Comparison of ENCODE assay signal across 17 cellular contexts in the genomic region with DNA sequence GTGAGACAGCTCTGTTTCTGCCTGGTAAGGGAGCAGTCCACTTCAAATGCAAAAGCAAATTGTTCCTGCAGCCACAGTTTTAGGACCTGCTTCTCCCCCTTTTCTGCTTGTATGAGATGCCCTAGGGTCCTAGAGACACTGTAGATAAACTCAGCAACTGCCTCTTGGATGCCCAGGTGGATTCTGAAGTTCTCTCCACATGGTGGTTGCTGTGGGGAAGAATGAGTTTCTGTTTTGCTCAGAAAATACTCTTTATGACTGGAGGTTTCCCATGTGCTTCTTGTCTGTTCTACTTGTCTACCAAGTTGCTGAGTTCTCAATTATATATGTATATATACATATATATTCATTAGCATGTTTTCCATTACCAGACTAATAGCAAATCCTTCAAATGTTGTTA. TPM values are rescaled to one million over a fixed set of nuclear protein-coding genes. Genes with fewer than 3 reads are reported as not detected.
DNase-seq lines count a peak whose midpoint lies in the region; ATAC-seq and TF ChIP-seq lines count a peak whose summit lies in the region.
"Had no signal": no experiment of that assay in that cellular context is flagged by ENCODE, and none has a peak within 500 bp of the region (broad histone marks: within the 10 kb centered on the region; RNA-seq: fewer than 3 reads in every experiment).

No MANE protein-coding gene starts in this region.

- H3K27ac Mint-ChIP-seq in activated CD8-positive, alpha-beta memory T cell treated with anti-CD3 and anti-CD28 coated beads, Interleukin-2, amount 10 ng/mL, durations not matched to agents 7 days and 5 days = peak overlapping the region; percentile 51
- peak overlapping the region; percentile 55 for H3K27ac Mint-ChIP-seq in stimulated activated memory B cell treated with anti-CD40 and anti-IgM and Interleukin-4, amounts not matched to agents 10 μg/mL and 1 μg/mL and 100 μg/mL, for 72 hours

- DNase-seq in activated CD8-positive, alpha-beta memory T cell treated with anti-CD3 and anti-CD28 coated beads, Interleukin-2, amount 10 ng/mL, durations not matched to agents 7 days and 5 days = peak; percentile 77
- no peak for DNase-seq in activated CD8-positive, alpha-beta memory T cell treated with anti-CD3 and anti-CD28 coated beads for 24 hours
- DNase-seq in SKM-1 (lab: John Stamatoyannopoulos, UW; ENCODE audit: unreplicated experiment) (no peak), erythroblast (lab: John Stamatoyannopoulos, UW) (no peak), MG63 (no peak)
- DNase-seq: kidney; NCI-H1694 treated with DMSO at 0.1 percent for 48 hours; Peyer's patch; stimulated activated CD4-positive, alpha-beta T cell treated with anti-CD3 and anti-CD28 coated beads, Interleukin-2, amount 100 ng/mL, for 48 hours; upper lobe of left lung had no signal

- H3K36me3 Mint-ChIP-seq in activated CD8-positive, alpha-beta memory T cell treated with anti-CD3 and anti-CD28 coated beads, Interleukin-2, amount 10 ng/mL, durations not matched to agents 7 days and 5 days = peaks cover 45% of the 10 kb centered on the region
- peaks cover 13% of the 10 kb centered on the region for H3K36me3 Mint-ChIP-seq in stimulated activated memory B cell treated with anti-CD40 and anti-IgM and Interleukin-4, amounts not matched to agents 10 μg/mL and 1 μg/mL and 100 μg/mL, for 72 hours

- H3K36me3 ChIP-seq in MG63 = no peaks in the 10 kb centered on the region
- H3K36me3 ChIP-seq: Peyer's patch, upper lobe of left lung had no signal

- ATAC-seq in activated CD8-positive, alpha-beta memory T cell treated with anti-CD3 and anti-CD28 coated beads, Interleukin-2, amount 10 ng/mL, durations not matched to agents 7 days and 5 days = peak; percentile 94
- ATAC-seq in GM21576 (IDR thresholded peaks at IDR 0.05; ENCODE audit: unreplicated experiment) = peak; percentile 88
- peak; percentile 86 for ATAC-seq in HG03159 (IDR thresholded peaks at IDR 0.05; ENCODE audit: unreplicated experiment)
- ATAC-seq in stimulated activated memory B cell treated with anti-CD40 and anti-IgM and Interleukin-4, amounts not matched to agents 10 μg/mL and 1 μg/mL and 100 μg/mL, for 72 hours = peak; percentile 90
- ATAC-seq: A549, esophagus mucosa had no signal

- CTCF ChIA-PET in activated CD8-positive, alpha-beta memory T cell treated with anti-CD3 and anti-CD28 coated beads, Interleukin-2, amount 10 ng/mL, durations not matched to agents 7 days and 5 days (lab: Charles Lee) = interaction anchor here (1.1 to 1.5 kb wide), 2 partner anchors 28 to 48 kb away, joined by 5 to 7 read pairs; no protein-coding TSS in a partner anchor

- TF ChIP-seq POLR2A in erythroblast (IDR thresholded peaks at IDR 0.05; ENCODE audit: low read length) = no peak

- H3K4me3 ChIP-seq in MG63 = no peak overlapping the region
- H3K4me3 ChIP-seq: A549, Peyer's patch, upper lobe of left lung had no signal

- peaks cover 21% of the 10 kb centered on the region for H3K9me3 Mint-ChIP-seq in activated CD8-positive, alpha-beta memory T cell treated with anti-CD3 and anti-CD28 coated beads, Interleukin-2, amount 10 ng/mL, durations not matched to agents 7 days and 5 days (ENCODE audit: low read depth)
- peaks cover 5% of the 10 kb centered on the region for H3K9me3 Mint-ChIP-seq in stimulated activated memory B cell treated with anti-CD40 and anti-IgM and Interleukin-4, amounts not matched to agents 10 μg/mL and 1 μg/mL and 100 μg/mL, for 72 hours

- H3K27me3 Mint-ChIP-seq in activated CD8-positive, alpha-beta memory T cell treated with anti-CD3 and anti-CD28 coated beads, Interleukin-2, amount 10 ng/mL, durations not matched to agents 7 days and 5 days = peaks cover 7% of the 10 kb centered on the region
- H3K27me3 Mint-ChIP-seq in stimulated activated memory B cell treated with anti-CD40 and anti-IgM and Interleukin-4, amounts not matched to agents 10 μg/mL and 1 μg/mL and 100 μg/mL, for 72 hours = no peaks in the 10 kb centered on the region

- no peak overlapping the region for H3K4me3 Mint-ChIP-seq in activated CD8-positive, alpha-beta memory T cell treated with anti-CD3 and anti-CD28 coated beads, Interleukin-2, amount 10 ng/mL, durations not matched to agents 7 days and 5 days
- no peak overlapping the region for H3K4me3 Mint-ChIP-seq in stimulated activated memory B cell treated with anti-CD40 and anti-IgM and Interleukin-4, amounts not matched to agents 10 μg/mL and 1 μg/mL and 100 μg/mL, for 72 hours

- H3K4me1 Mint-ChIP-seq in activated CD8-positive, alpha-beta memory T cell treated with anti-CD3 and anti-CD28 coated beads, Interleukin-2, amount 10 ng/mL, durations not matched to agents 7 days and 5 days = peaks cover 31% of the 10 kb centered on the region
- peaks cover 41% of the 10 kb centered on the region for H3K4me1 Mint-ChIP-seq in stimulated activated memory B cell treated with anti-CD40 and anti-IgM and Interleukin-4, amounts not matched to agents 10 μg/mL and 1 μg/mL and 100 μg/mL, for 72 hours

- H3K9me3 ChIP-seq in MG63 = no peaks in the 10 kb centered on the region
- H3K9me3 ChIP-seq: A549, Peyer's patch, upper lobe of left lung had no signal

- H3K27me3 ChIP-seq in MG63 = no peaks in the 10 kb centered on the region; the same call in 1 of the 2 replicates
- H3K27me3 ChIP-seq: Peyer's patch, upper lobe of left lung had no signal

RNA-seq across cellular contexts. Expression of a gene that starts 5.6 kb away (rescaled TPM):
- 1 to 10 TPM; 4.5 to 5.5 TPM for total RNA-seq in activated CD8-positive, alpha-beta memory T cell treated with anti-CD3 and anti-CD28 coated beads, Interleukin-2, amount 10 ng/mL, durations not matched to agents 7 days and 5 days
- not detected in 2 replicates for total RNA-seq in MG63 (2014; rRNA removed; shearing (Covaris generic); ENCODE audit: low replicate concordance)
- total RNA-seq: esophagus mucosa, G401, HT-29, Peyer's patch had no signal

RNA-seq across cellular contexts. Expression of a gene that starts 50.9 kb away (rescaled TPM):
- 100 to 1,000 TPM; 129 to 367 TPM for total RNA-seq in activated CD8-positive, alpha-beta memory T cell treated with anti-CD3 and anti-CD28 coated beads, Interleukin-2, amount 10 ng/mL, durations not matched to agents 7 days and 5 days
- not detected in 2 replicates for total RNA-seq in MG63 (2014; rRNA removed; shearing (Covaris generic); ENCODE audit: low replicate concordance)
- total RNA-seq: G401, HT-29 had no signal

Comparison
In these comparisons a context has a peak if more than half of its experiments do, and no peak if none do; other contexts are left out.
1. RNA of a gene that starts 50.9 kb away (total RNA-seq): 129 to 367 TPM in activated CD8-positive, alpha-beta memory T cell treated with anti-CD3 and anti-CD28 coated beads, Interleukin-2, amount 10 ng/mL, durations not matched to agents 7 days and 5 days; not detected in MG63; every median in the first group is over 100 times any median in the second.
2. Peak in every context shown above with its lines, with median percentiles within 50 percentile points of each other: ATAC-seq.